In the genomic region with DNA sequence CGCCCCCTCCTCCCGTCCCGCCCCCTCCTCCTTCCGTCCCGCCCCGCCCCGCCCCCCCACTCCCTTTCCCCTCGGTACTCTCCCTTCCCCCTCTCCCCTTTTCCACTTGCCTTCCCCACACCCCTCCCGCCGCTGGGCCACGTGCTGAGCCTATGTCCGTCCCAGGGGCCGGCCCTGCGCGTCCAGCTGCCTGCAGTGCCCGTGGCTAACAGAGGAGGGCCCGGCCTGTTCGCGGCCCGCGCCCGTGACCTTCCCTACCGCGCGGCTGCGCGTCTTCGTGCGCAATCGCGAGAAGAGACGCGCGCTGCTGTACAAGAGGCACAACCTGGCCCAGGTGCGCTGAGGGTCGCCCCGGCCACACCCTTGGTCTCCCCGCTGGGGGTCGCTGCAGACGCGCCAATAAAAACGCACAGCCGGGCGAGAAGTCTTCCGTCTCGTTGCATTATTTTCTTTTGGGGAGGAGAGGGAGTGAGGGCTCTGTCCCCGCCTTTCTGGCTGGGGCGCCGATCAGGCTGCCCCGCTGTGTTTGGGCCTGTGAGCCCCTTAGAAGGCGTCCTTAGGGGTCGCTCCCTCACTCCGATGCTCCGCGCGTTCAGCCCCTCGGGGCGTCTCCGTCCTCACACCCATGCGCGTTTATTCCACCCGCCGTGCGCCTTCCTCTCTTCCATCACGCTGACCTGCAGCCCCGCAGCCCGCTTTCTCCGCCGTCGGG, we compare ENCODE assay signal across 8 cellular contexts. TPM values are rescaled to one million over a fixed set of nuclear protein-coding genes. Genes with fewer than 3 reads are reported as not detected.
DNase-seq lines count a peak whose midpoint lies in the region; ATAC-seq and TF ChIP-seq lines count a peak whose summit lies in the region.

No MANE protein-coding gene starts in this region.

- H3K27me3 Mint-ChIP-seq in activated CD4-positive, alpha-beta memory T cell treated with anti-CD3 and anti-CD28 coated beads, Interleukin-2, amount 10 ng/mL, durations not matched to agents 7 days and 5 days: peaks cover 37% of the 10 kb centered on the region

- H3K27ac Mint-ChIP-seq in activated CD4-positive, alpha-beta memory T cell treated with anti-CD3 and anti-CD28 coated beads, Interleukin-2, amount 10 ng/mL, durations not matched to agents 7 days and 5 days: no peak overlapping the region

- POLR2A ChIA-PET in activated CD4-positive, alpha-beta memory T cell treated with anti-CD3 and anti-CD28 coated beads, Interleukin-2, amount 10 ng/mL, durations not matched to agents 7 days and 5 days (lab: Charles Lee): interaction anchor here (1.5 kb wide), 1 partner anchor 15 kb away, joined by 5 read pairs; no protein-coding TSS in a partner anchor

- no peaks in the 10 kb centered on the region for H3K9me3 Mint-ChIP-seq in activated CD4-positive, alpha-beta memory T cell treated with anti-CD3 and anti-CD28 coated beads, Interleukin-2, amount 10 ng/mL, durations not matched to agents 7 days and 5 days

- CTCF ChIA-PET in activated CD4-positive, alpha-beta memory T cell treated with anti-CD3 and anti-CD28 coated beads, Interleukin-2, amount 10 ng/mL, durations not matched to agents 7 days and 5 days (lab: Charles Lee): no interaction called here

- no peak for DNase-seq in GM12864 (ENCODE audit: low read depth)
- DNase-seq in NCI-H2196 treated with DMSO at 0.1 percent for 48 hours (lab: John Stamatoyannopoulos, UW; ENCODE audit: unreplicated experiment): peak; percentile 63
- peak; percentile 70 for DNase-seq in activated CD4-positive, alpha-beta memory T cell treated with anti-CD3 and anti-CD28 coated beads, Interleukin-2, amount 10 ng/mL, durations not matched to agents 7 days and 5 days
- DNase-seq in effector CD8-positive, alpha-beta T cell (lab: John Stamatoyannopoulos, UW): peak; percentile 29
- peak; percentile 58 to 67 for DNase-seq in lung microvascular endothelial cell (ENCODE audit: low read depth in 2 of 2)
- peak; percentile 12 to 65 (median 18) for DNase-seq in stimulated activated CD4-positive, alpha-beta T cell treated with anti-CD3 and anti-CD28 coated beads, TNF-alpha, amount 100 ng/mL, for 24 hours (ENCODE audit: low read depth in 3 of 3)
- DNase-seq in NCI-H187 (lab: John Stamatoyannopoulos, UW): no peak

- H3K4me3 ChIP-seq in GM12864 (ENCODE audit: low read depth, low read length): peak overlapping the region; percentile 36

- peaks cover 9% of the 10 kb centered on the region for H3K4me1 Mint-ChIP-seq in activated CD4-positive, alpha-beta memory T cell treated with anti-CD3 and anti-CD28 coated beads, Interleukin-2, amount 10 ng/mL, durations not matched to agents 7 days and 5 days

- no peak for ATAC-seq in HG02798 (IDR thresholded peaks at IDR 0.05; ENCODE audit: poor library complexity, unreplicated experiment)

- no peaks in the 10 kb centered on the region for H3K36me3 Mint-ChIP-seq in activated CD4-positive, alpha-beta memory T cell treated with anti-CD3 and anti-CD28 coated beads, Interleukin-2, amount 10 ng/mL, durations not matched to agents 7 days and 5 days (ENCODE audit: low read depth)

- peak overlapping the region; percentile 73 for H3K4me3 Mint-ChIP-seq in activated CD4-positive, alpha-beta memory T cell treated with anti-CD3 and anti-CD28 coated beads, Interleukin-2, amount 10 ng/mL, durations not matched to agents 7 days and 5 days

- TF ChIP-seq CTCF in GM12864 (IDR thresholded peaks at IDR 0.05; ENCODE audit: low read depth, low read length, missing control alignments): peak; percentile 49

RNA-seq across cellular contexts. Expression of gene TRIM11, which starts 28.0 kb away (rescaled TPM):
- 10 to 100 TPM; 63.7 to 69.0 TPM for total RNA-seq in activated CD4-positive, alpha-beta memory T cell treated with anti-CD3 and anti-CD28 coated beads, Interleukin-2, amount 10 ng/mL, durations not matched to agents 7 days and 5 days
- 8.7 and 12.3 TPM in 2 replicates for total RNA-seq in lung microvascular endothelial cell

RNA-seq across cellular contexts. Expression of gene TRIM17, which starts 38.1 kb away (rescaled TPM):
- total RNA-seq in activated CD4-positive, alpha-beta memory T cell treated with anti-CD3 and anti-CD28 coated beads, Interleukin-2, amount 10 ng/mL, durations not matched to agents 7 days and 5 days: 1 to 10 TPM; 2.8 to 3.8 TPM
- total RNA-seq in lung microvascular endothelial cell: not detected in 2 replicates

Comparison
In these comparisons a context has a peak if more than half of its experiments do, and no peak if none do; other contexts are left out.
1. DNase-seq: peak in NCI-H2196 treated with DMSO at 0.1 percent for 48 hours (single experiment), activated CD4-positive, alpha-beta memory T cell treated with anti-CD3 and anti-CD28 coated beads, Interleukin-2, amount 10 ng/mL, durations not matched to agents 7 days and 5 days (single experiment), effector CD8-positive, alpha-beta T cell (single experiment), lung microvascular endothelial cell (2 of 2) and stimulated activated CD4-positive, alpha-beta T cell treated with anti-CD3 and anti-CD28 coated beads, TNF-alpha, amount 100 ng/mL, for 24 hours (3 of 3); none in GM12864 (single experiment) and NCI-H187 (0 of 2).